ENCODE assay signal across 13 cellular contexts in the genomic region with DNA sequence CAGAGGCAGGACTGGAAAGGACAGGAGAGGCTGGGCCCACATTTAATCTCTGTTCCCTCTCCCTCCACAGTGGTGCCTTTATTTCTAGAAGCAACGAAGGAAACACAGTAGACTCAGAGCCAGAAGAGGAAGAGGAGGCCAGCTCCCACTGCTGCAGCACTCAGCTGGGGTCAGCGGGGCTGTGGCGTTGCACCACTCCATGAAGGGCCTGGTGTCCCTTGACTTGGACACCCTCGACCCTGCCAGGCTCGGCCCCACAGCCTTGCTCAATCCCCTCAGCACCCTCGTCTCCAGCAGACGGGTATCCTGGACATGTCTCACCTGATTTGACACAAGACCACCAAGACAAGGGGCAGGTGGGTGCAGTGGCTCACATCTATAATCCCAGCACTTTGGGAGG. TPM values are rescaled to one million over a fixed set of nuclear protein-coding genes. Genes with fewer than 3 reads are reported as not detected.
A peak's percentile ranks its signal among the peaks of the same experiment; 100 is the strongest.
DNase-seq lines count a peak whose midpoint lies in the region; ATAC-seq, FAIRE-seq and TF ChIP-seq lines count a peak whose summit lies in the region.
"Had no signal": no experiment of that assay in that cellular context is flagged by ENCODE, and none has a peak within 500 bp of the region (broad histone marks: within the 10 kb centered on the region; RNA-seq: fewer than 3 reads in every experiment).

No MANE protein-coding gene starts in this region.

- peak overlapping the region; percentile 25 to 56 (median 35) for H3K27ac Mint-ChIP-seq in CD4-positive, CD25-positive, alpha-beta regulatory T cell
- peak overlapping the region; percentile 84 for H3K27ac Mint-ChIP-seq in activated CD8-positive, alpha-beta T cell treated with anti-CD3 and anti-CD28 coated beads, Interleukin-2, amount 10 ng/mL, durations not matched to agents 7 days and 5 days
- H3K27ac Mint-ChIP-seq in natural killer cell: peak overlapping the region; percentile 29 to 76

- H3K4me1 ChIP-seq in CD4-positive, CD25-positive, alpha-beta regulatory T cell (ENCODE audit: control insufficient read depth, insufficient read depth, low read length, poor library complexity, severe bottlenecking): peaks cover 28% of the 10 kb centered on the region
- H3K4me1 ChIP-seq in HUES48 (ENCODE audit: control insufficient read depth, insufficient read depth, low read length): 0 out of 2 replicates have a peak, but pooled peaks cover 7% of the 10 kb centered on the region

- peaks cover 0 to 2% (median 0%) of the 10 kb centered on the region in 7 donors for H3K9me3 Mint-ChIP-seq in CD4-positive, CD25-positive, alpha-beta regulatory T cell
- H3K9me3 Mint-ChIP-seq in activated CD8-positive, alpha-beta T cell treated with anti-CD3 and anti-CD28 coated beads, Interleukin-2, amount 10 ng/mL, durations not matched to agents 7 days and 5 days (ENCODE audit: insufficient read depth): no peaks in the 10 kb centered on the region
- H3K9me3 Mint-ChIP-seq in natural killer cell: no peaks in the 10 kb centered on the region

- H3K36me3 ChIP-seq in CD4-positive, CD25-positive, alpha-beta regulatory T cell (ENCODE audit: control insufficient read depth, insufficient read depth, low read length): no peaks in the 10 kb centered on the region
- H3K36me3 ChIP-seq in HUES48 (ENCODE audit: control insufficient read depth, insufficient read depth, low read length): no peaks in the 10 kb centered on the region
- H3K36me3 ChIP-seq: MG63, SJCRH30 had no signal

- peak overlapping the region in 1 of 4 donors; percentile 41 for H3K4me3 Mint-ChIP-seq in CD4-positive, CD25-positive, alpha-beta regulatory T cell
- no peak overlapping the region for H3K4me3 Mint-ChIP-seq in activated CD8-positive, alpha-beta T cell treated with anti-CD3 and anti-CD28 coated beads, Interleukin-2, amount 10 ng/mL, durations not matched to agents 7 days and 5 days
- H3K4me3 Mint-ChIP-seq in natural killer cell: peak overlapping the region; percentile 25

- no peak for ATAC-seq in CD4-positive, CD25-positive, alpha-beta regulatory T cell (ENCODE audit: low read depth in 2 of 2)
- no peak for ATAC-seq in activated CD8-positive, alpha-beta T cell treated with anti-CD3 and anti-CD28 coated beads, Interleukin-2, amount 10 ng/mL, durations not matched to agents 7 days and 5 days
- ATAC-seq in natural killer cell (no peak), GM21447 (IDR thresholded peaks at IDR 0.05; ENCODE audit: unreplicated experiment) (no peak)

- H3K27ac ChIP-seq in CD4-positive, CD25-positive, alpha-beta regulatory T cell (ENCODE audit: insufficient read depth, low read length, poor library complexity, severe bottlenecking): peak overlapping the region; percentile 8
- peak overlapping the region; percentile 35 for H3K27ac ChIP-seq in HUES48 (ENCODE audit: low read depth, low read length)
- H3K27ac ChIP-seq: SJCRH30 had no signal

- CTCF ChIA-PET in activated CD8-positive, alpha-beta T cell treated with anti-CD3 and anti-CD28 coated beads, Interleukin-2, amount 10 ng/mL, durations not matched to agents 7 days and 5 days (lab: Charles Lee): interaction anchor here (1.1 to 1.3 kb wide), 2 partner anchors 14 to 78 kb away, joined by 3 to 4 read pairs; no protein-coding TSS in a partner anchor

- H3K4me1 Mint-ChIP-seq in CD4-positive, CD25-positive, alpha-beta regulatory T cell: peaks cover 11 to 46% (median 13%) of the 10 kb centered on the region in 4 donors
- H3K4me1 Mint-ChIP-seq in activated CD8-positive, alpha-beta T cell treated with anti-CD3 and anti-CD28 coated beads, Interleukin-2, amount 10 ng/mL, durations not matched to agents 7 days and 5 days (ENCODE audit: low read depth): peaks cover 26% of the 10 kb centered on the region
- H3K4me1 Mint-ChIP-seq in natural killer cell: peaks cover 7 to 26% of the 10 kb centered on the region in 2 donors

- intact Hi-C loops in natural killer cell (cut with micrococcal nuclease): no loop called here

- no peak overlapping the region for H3K4me3 ChIP-seq in CD4-positive, CD25-positive, alpha-beta regulatory T cell (ENCODE audit: low read depth, low read length)
- no peak overlapping the region for H3K4me3 ChIP-seq in HUES48 (ENCODE audit: low read depth, low read length)
- H3K4me3 ChIP-seq: MG63, SJCRH30 had no signal

- no peak for TF ChIP-seq CTCF in natural killer cell (IDR thresholded peaks at IDR 0.05)

- no peak for FAIRE-seq in H54 (lab: Jason Lieb, UNC)

- no peak for TF ChIP-seq POLR2A in H54 (IDR thresholded peaks at IDR 0.05; ENCODE audit: low read depth, low read length)

- H3K27me3 ChIP-seq in CD4-positive, CD25-positive, alpha-beta regulatory T cell (ENCODE audit: control insufficient read depth, insufficient read depth, low read length): no peaks in the 10 kb centered on the region
- H3K27me3 ChIP-seq in HUES48 (ENCODE audit: control insufficient read depth, insufficient read depth, low read length): no peaks in the 10 kb centered on the region
- H3K27me3 ChIP-seq: MG63, SJCRH30 had no signal

- POLR2A ChIA-PET in activated CD8-positive, alpha-beta T cell treated with anti-CD3 and anti-CD28 coated beads, Interleukin-2, amount 10 ng/mL, durations not matched to agents 7 days and 5 days (lab: Charles Lee): interaction anchor here (0.7 kb wide), 1 partner anchor 238 kb away, joined by 3 read pairs; no protein-coding TSS in a partner anchor

- H3K9ac ChIP-seq in HUES48 (ENCODE audit: low read depth, low read length): no peak overlapping the region

- H3K9me3 ChIP-seq in CD4-positive, CD25-positive, alpha-beta regulatory T cell (ENCODE audit: control insufficient read depth in 2 of 2, low read length in 2 of 2): no peaks in the 10 kb centered on the region
- no peaks in the 10 kb centered on the region for H3K9me3 ChIP-seq in HUES48 (ENCODE audit: control insufficient read depth, insufficient read depth, low read length)
- H3K9me3 ChIP-seq: MG63, SJCRH30 had no signal

- H3K27me3 Mint-ChIP-seq in CD4-positive, CD25-positive, alpha-beta regulatory T cell: no peaks in the 10 kb centered on the region
- H3K27me3 Mint-ChIP-seq in activated CD8-positive, alpha-beta T cell treated with anti-CD3 and anti-CD28 coated beads, Interleukin-2, amount 10 ng/mL, durations not matched to agents 7 days and 5 days (ENCODE audit: low read depth): no peaks in the 10 kb centered on the region
- no peaks in the 10 kb centered on the region for H3K27me3 Mint-ChIP-seq in natural killer cell (ENCODE audit: low read depth in 2 of 2)

- no peak for DNase-seq in CD4-positive, CD25-positive, alpha-beta regulatory T cell
- DNase-seq in activated CD8-positive, alpha-beta T cell treated with anti-CD3 and anti-CD28 coated beads, Interleukin-2, amount 10 ng/mL, durations not matched to agents 7 days and 5 days: no peak
- DNase-seq in natural killer cell (no peak), H54 (ENCODE audit: insufficient read length, low spot score) (no peak), DMS79 (lab: John Stamatoyannopoulos, UW) (no peak), NCI-H187 (lab: John Stamatoyannopoulos, UW) (no peak)
- DNase-seq: erythroblast; MG63; NCI-H2171; stimulated activated naive CD8-positive, alpha-beta T cell treated with anti-CD3 and anti-CD28 coated beads, Interleukin-15, Interleukin-2, amounts not matched to agents 100 U/mL and 50 U/mL, for 24 hours had no signal

- peaks cover 1% of the 10 kb centered on the region for H3K36me3 Mint-ChIP-seq in CD4-positive, CD25-positive, alpha-beta regulatory T cell
- H3K36me3 Mint-ChIP-seq in activated CD8-positive, alpha-beta T cell treated with anti-CD3 and anti-CD28 coated beads, Interleukin-2, amount 10 ng/mL, durations not matched to agents 7 days and 5 days (ENCODE audit: low read depth): no peaks in the 10 kb centered on the region
- no peaks in the 10 kb centered on the region for H3K36me3 Mint-ChIP-seq in natural killer cell

RNA-seq across cellular contexts. Expression of gene PRKAG2, which starts 38.8 kb away (rescaled TPM):
- total RNA-seq in CD4-positive, CD25-positive, alpha-beta regulatory T cell: 43.0 TPM
- 10 to 100 TPM; 19.9 to 26.2 (median 25.9) TPM for polyA plus RNA-seq in CD4-positive, CD25-positive, alpha-beta regulatory T cell
- total RNA-seq in activated CD8-positive, alpha-beta T cell treated with anti-CD3 and anti-CD28 coated beads, Interleukin-2, amount 10 ng/mL, durations not matched to agents 7 days and 5 days: 10 to 100 TPM; 23.6 to 28.3 TPM
- 10 to 100 TPM; 42.6 to 66.5 (median 64.4) TPM for total RNA-seq in natural killer cell
